ENCODE assay signal across 30 cellular contexts in genomic region chr19:41726493-41726892, GRCh38. TPM values are rescaled to one million over a fixed set of nuclear protein-coding genes. Genes with fewer than 3 reads are reported as not detected.
"Had no signal": no experiment of that assay in that cellular context is flagged by ENCODE, and none has a peak within 500 bp of the region (broad histone marks: within the 10 kb centered on the region; RNA-seq: fewer than 3 reads in every experiment).

No MANE protein-coding gene starts in this region.

- H3K27me3 ChIP-seq: ovary had no signal

- H3K9me3 Mint-ChIP-seq: activated B cell treated with CpG ODN at 0.5 μM for 24 hours; activated CD8-positive, alpha-beta T cell treated with anti-CD3 and anti-CD28 coated beads for 36 hours; activated T-cell treated with anti-CD3 and anti-CD28 coated beads, Interleukin-2, amount 50 U/mL, for 4 hours; activated T-helper 17 cell treated with anti-CD3 and anti-CD28 coated beads, Interleukin-2, amount 50 U/mL, for 72 hours had no signal

- H3K27ac ChIP-seq: breast epithelium, gastrocnemius medialis, ovary, skin epidermis had no signal

- ATAC-seq: activated CD8-positive, alpha-beta T cell treated with anti-CD3 and anti-CD28 coated beads for 36 hours; activated T-cell treated with anti-CD3 and anti-CD28 coated beads, Interleukin-2, amount 50 U/mL, for 4 hours; activated T-helper 17 cell treated with anti-CD3 and anti-CD28 coated beads, Interleukin-2, amount 50 U/mL, for 72 hours; gastrocnemius medialis; left colon; naive thymus-derived CD4-positive, alpha-beta T cell; sciatic nerve; stimulated activated naive CD8-positive, alpha-beta T cell treated with anti-CD3 and anti-CD28 coated beads, Interleukin-15, Interleukin-2, amounts not matched to agents 100 U/mL and 50 U/mL, for 24 hours; T-helper 17 cell had no signal

- H3K4me1 Mint-ChIP-seq: activated B cell treated with CpG ODN at 0.5 μM for 24 hours; activated T-helper 17 cell treated with anti-CD3 and anti-CD28 coated beads, Interleukin-2, amount 50 U/mL, for 72 hours; immature natural killer cell; mesothelial cell of epicardium; naive thymus-derived CD4-positive, alpha-beta T cell had no signal

- H3K4me3 ChIP-seq: breast epithelium, gastrocnemius medialis, ovary, skin epidermis had no signal

- H3K4me3 Mint-ChIP-seq: activated B cell treated with CpG ODN at 0.5 μM for 24 hours; activated CD8-positive, alpha-beta T cell treated with anti-CD3 and anti-CD28 coated beads for 36 hours; activated T-cell treated with anti-CD3 and anti-CD28 coated beads, Interleukin-2, amount 50 U/mL, for 4 hours; activated T-helper 17 cell treated with anti-CD3 and anti-CD28 coated beads, Interleukin-2, amount 50 U/mL, for 72 hours; immature natural killer cell; mesothelial cell of epicardium; naive thymus-derived CD4-positive, alpha-beta T cell; T-helper 17 cell had no signal

- H3K27me3 Mint-ChIP-seq: progenitor cell of endocrine pancreas had no signal

- DNase-seq: activated B cell treated with CpG ODN at 0.5 μM for 24 hours; activated CD4-positive, alpha-beta T cell treated with anti-CD3 and anti-CD28 coated beads, Interleukin-2, amount 50 U/mL, for 1 hour; activated CD8-positive, alpha-beta T cell treated with anti-CD3 and anti-CD28 coated beads for 36 hours; activated gamma-delta T cell treated with Interleukin-2 at 50 U/mL for 16 hours; activated naive CD4-positive, alpha-beta T cell treated with anti-CD3 and anti-CD28 coated beads, Interleukin-2, amount 50 U/mL, for 16 hours; activated T-cell treated with anti-CD3 and anti-CD28 coated beads, Interleukin-2, amount 50 U/mL, for 4 hours; central memory CD4-positive, alpha-beta T cell; dermis blood vessel endothelial cell; effector CD4-positive, alpha-beta T cell; gastrocnemius medialis; head of caudate nucleus; hippocampal formation; immature natural killer cell; kidney; left colon; naive thymus-derived CD4-positive, alpha-beta T cell; ovary; stimulated activated CD4-positive, alpha-beta T cell treated with anti-CD3 and anti-CD28 coated beads, Interleukin-12 subunit alpha, Interleukin-12 subunit beta, amount 100 ng/mL, for 4 hours; stimulated activated CD4-positive, alpha-beta T cell treated with anti-CD3 and anti-CD28 coated beads, Interleukin-4, amount 100 ng/mL, for 1 hour; stimulated activated naive CD8-positive, alpha-beta T cell treated with anti-CD3 and anti-CD28 coated beads, Interleukin-15, Interleukin-2, amounts not matched to agents 100 U/mL and 50 U/mL, for 24 hours; T-helper 17 cell; T1000 had no signal

- H3K9me3 ChIP-seq: breast epithelium, gastrocnemius medialis, ovary had no signal

- H3K36me3 Mint-ChIP-seq: immature natural killer cell; naive thymus-derived CD4-positive, alpha-beta T cell had no signal

- H3K4me1 ChIP-seq: breast epithelium, gastrocnemius medialis had no signal

- H3K27ac Mint-ChIP-seq: activated B cell treated with CpG ODN at 0.5 μM for 24 hours; activated CD8-positive, alpha-beta T cell treated with anti-CD3 and anti-CD28 coated beads for 36 hours; activated T-helper 17 cell treated with anti-CD3 and anti-CD28 coated beads, Interleukin-2, amount 50 U/mL, for 72 hours; immature natural killer cell; mesothelial cell of epicardium; naive thymus-derived CD4-positive, alpha-beta T cell; progenitor cell of endocrine pancreas; T-helper 17 cell had no signal

- H3K36me3 ChIP-seq: breast epithelium, gastrocnemius medialis, ovary had no signal

RNA-seq across cellular contexts. Expression of gene CEACAM5, which starts 18.1 kb away (rescaled TPM):
- total RNA-seq: activated B cell treated with CpG ODN at 0.5 μM for 24 hours; activated CD8-positive, alpha-beta T cell treated with anti-CD3 and anti-CD28 coated beads for 36 hours; activated T-helper 17 cell treated with anti-CD3 and anti-CD28 coated beads, Interleukin-2, amount 50 U/mL, for 72 hours; dermis blood vessel endothelial cell; epithelial cell of proximal tubule; kidney; mesothelial cell of epicardium; naive thymus-derived CD4-positive, alpha-beta T cell; progenitor cell of endocrine pancreas; renal cortical epithelial cell; T-helper 17 cell had no signal

RNA-seq across cellular contexts. Expression of gene CEACAM6, which starts 28.8 kb away (rescaled TPM):
- total RNA-seq: activated B cell treated with CpG ODN at 0.5 μM for 24 hours; activated CD8-positive, alpha-beta T cell treated with anti-CD3 and anti-CD28 coated beads for 36 hours; activated T-helper 17 cell treated with anti-CD3 and anti-CD28 coated beads, Interleukin-2, amount 50 U/mL, for 72 hours; dermis blood vessel endothelial cell; kidney; mesothelial cell of epicardium; renal cortical epithelial cell; T-helper 17 cell had no signal

RNA-seq across cellular contexts. Expression of gene CEACAM7, which starts 38.4 kb away (rescaled TPM):
- total RNA-seq: activated B cell treated with CpG ODN at 0.5 μM for 24 hours; activated CD8-positive, alpha-beta T cell treated with anti-CD3 and anti-CD28 coated beads for 36 hours; activated T-helper 17 cell treated with anti-CD3 and anti-CD28 coated beads, Interleukin-2, amount 50 U/mL, for 72 hours; epithelial cell of proximal tubule; mesothelial cell of epicardium; naive thymus-derived CD4-positive, alpha-beta T cell; progenitor cell of endocrine pancreas; renal cortical epithelial cell; sciatic nerve; T-helper 17 cell had no signal
